In the genomic region with DNA sequence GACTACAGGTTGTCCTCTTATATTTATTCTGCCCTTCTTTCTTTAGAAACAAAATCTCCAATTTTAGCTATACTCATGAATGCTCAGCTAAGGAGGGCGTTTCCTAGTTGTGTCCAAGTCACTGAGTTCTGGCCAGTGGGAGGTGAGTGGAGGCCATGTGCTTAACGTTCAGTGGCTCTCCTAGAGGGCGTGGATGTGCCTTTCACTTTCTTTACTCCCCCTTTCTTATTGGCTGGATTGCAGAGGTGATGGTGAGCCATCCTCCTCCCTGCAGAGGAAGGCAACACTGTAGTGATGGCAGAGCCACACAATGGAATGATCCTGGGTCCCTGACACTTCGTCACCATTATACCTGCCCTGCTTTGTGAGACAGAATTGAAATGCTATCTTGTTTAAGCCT, we compare ENCODE assay signal across 2 cellular contexts.
A peak's percentile ranks its signal among the peaks of the same experiment; 100 is the strongest.
TF ChIP-seq lines count a peak whose summit lies in the region.

No MANE protein-coding gene starts in this region.

TF ChIP-seq in HCT116, 20 proteins besides CTCF, POLR2A, EP300 and RAD21:
- TF ChIP-seq ELF1 (IDR thresholded peaks at IDR 0.05; ENCODE audit: borderline replicate concordance, low read depth) (no peak), ZNF274 (IDR thresholded peaks at IDR 0.05; ENCODE audit: low read depth, low read length) (no peak), ZFX (IDR thresholded peaks at IDR 0.05) (no peak)
- TF ChIP-seq, protein P1, sequence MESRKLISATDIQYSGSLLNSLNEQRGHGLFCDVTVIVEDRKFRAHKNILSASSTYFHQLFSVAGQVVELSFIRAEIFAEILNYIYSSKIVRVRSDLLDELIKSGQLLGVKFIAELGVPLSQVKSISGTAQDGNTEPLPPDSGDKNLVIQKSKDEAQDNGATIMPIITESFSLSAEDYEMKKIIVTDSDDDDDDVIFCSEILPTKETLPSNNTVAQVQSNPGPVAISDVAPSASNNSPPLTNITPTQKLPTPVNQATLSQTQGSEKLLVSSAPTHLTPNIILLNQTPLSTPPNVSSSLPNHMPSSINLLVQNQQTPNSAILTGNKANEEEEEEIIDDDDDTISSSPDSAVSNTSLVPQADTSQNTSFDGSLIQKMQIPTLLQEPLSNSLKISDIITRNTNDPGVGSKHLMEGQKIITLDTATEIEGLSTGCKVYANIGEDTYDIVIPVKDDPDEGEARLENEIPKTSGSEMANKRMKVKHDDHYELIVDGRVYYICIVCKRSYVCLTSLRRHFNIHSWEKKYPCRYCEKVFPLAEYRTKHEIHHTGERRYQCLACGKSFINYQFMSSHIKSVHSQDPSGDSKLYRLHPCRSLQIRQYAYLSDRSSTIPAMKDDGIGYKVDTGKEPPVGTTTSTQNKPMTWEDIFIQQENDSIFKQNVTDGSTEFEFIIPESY (IDR thresholded peaks at IDR 0.05; ENCODE audit: extremely low read depth, insufficient replicate concordance, low read length) = no peak
- TF ChIP-seq, protein P2, sequence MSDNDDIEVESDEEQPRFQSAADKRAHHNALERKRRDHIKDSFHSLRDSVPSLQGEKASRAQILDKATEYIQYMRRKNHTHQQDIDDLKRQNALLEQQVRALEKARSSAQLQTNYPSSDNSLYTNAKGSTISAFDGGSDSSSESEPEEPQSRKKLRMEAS (IDR thresholded peaks at IDR 0.05) = no peak

TF ChIP-seq in H1, 55 proteins besides CTCF, POLR2A, EP300 and RAD21:
- TF ChIP-seq NANOG (IDR thresholded peaks at IDR 0.05; ENCODE audit: insufficient read depth, low read depth, low read length, poor library complexity, severe bottlenecking) (no peak), GABPA (IDR thresholded peaks at IDR 0.05; ENCODE audit: borderline replicate concordance, insufficient read depth, low read length) (no peak), BACH1 (IDR thresholded peaks at IDR 0.05; ENCODE audit: low read length) (no peak), SP2 (IDR thresholded peaks at IDR 0.05; ENCODE audit: low read length) (no peak), SRF (IDR thresholded peaks at IDR 0.05; ENCODE audit: low read depth, low read length) (no peak)
- TF ChIP-seq, protein P2 (IDR thresholded peaks at IDR 0.05) = peak; percentile 36; the same call in 1 of the 2 replicates
